10 cellular contexts compared by ENCODE assay signal in genomic region chr18:58241877-58242276, GRCh38.
DNase-seq lines count a peak whose midpoint lies in the region; ATAC-seq, FAIRE-seq and TF ChIP-seq lines count a peak whose summit lies in the region.
"Had no signal": no experiment of that assay in that cellular context is flagged by ENCODE, and none has a peak within 500 bp of the region (broad histone marks: within the 10 kb centered on the region; RNA-seq: fewer than 3 reads in every experiment).

No MANE protein-coding gene starts in this region.

- H3K27ac ChIP-seq in keratinocyte (ENCODE audit: control insufficient read depth, insufficient read depth, low read length), result peak overlapping the region; percentile 58
- H3K27ac ChIP-seq: HL-60, SJSA1 had no signal

- no peaks in the 10 kb centered on the region for H3K27me3 ChIP-seq in keratinocyte (ENCODE audit: control insufficient read depth, extremely low read depth, insufficient read depth, low read length)
- H3K27me3 ChIP-seq: SJSA1 had no signal

- no peak for TF ChIP-seq POLR2A in GM12891 (IDR thresholded peaks at IDR 0.05; ENCODE audit: low read depth, low read length)

- H3K27me3 Mint-ChIP-seq in activated T-cell treated with anti-CD3 and anti-CD28 coated beads, Interleukin-2, amount 50 U/mL, for 4 hours (ENCODE audit: low read depth), result no peaks in the 10 kb centered on the region

- H3K4me3 ChIP-seq in keratinocyte (ENCODE audit: control insufficient read depth in 2 of 3, extremely low read depth in 1 of 3, insufficient read depth in 2 of 3, low read depth in 1 of 3, low read length in 3 of 3), result no peak overlapping the region
- H3K4me3 ChIP-seq: SJSA1 had no signal

- TF ChIP-seq CTCF in keratinocyte (optimal IDR thresholded peaks at IDR 0.05 in 1 of 3, IDR thresholded peaks at IDR 0.05 in 1 of 3, conservative IDR thresholded peaks at IDR 0.05 in 1 of 3; ENCODE audit: extremely low read depth in 1 of 3, insufficient read depth in 2 of 3, low read length in 3 of 3), result no peak

- dilution Hi-C loops in keratinocyte (cut with MboI; ENCODE audit: extremely low pct_ligation_motif_present, low sequenced_read_pairs), result no loop called here

- ATAC-seq in GM19455 (IDR thresholded peaks at IDR 0.05; ENCODE audit: unreplicated experiment), result no peak
- no peak for ATAC-seq in activated T-cell treated with anti-CD3 and anti-CD28 coated beads, Interleukin-2, amount 50 U/mL, for 4 hours

- peaks cover 87% of the 10 kb centered on the region for H3K79me2 ChIP-seq in keratinocyte (ENCODE audit: control insufficient read depth, insufficient read depth, low read length)

- H3K4me3 Mint-ChIP-seq in activated T-cell treated with anti-CD3 and anti-CD28 coated beads, Interleukin-2, amount 50 U/mL, for 4 hours, result no peak overlapping the region

- no peaks in the 10 kb centered on the region for H3K9me3 ChIP-seq in keratinocyte (ENCODE audit: control insufficient read depth, low read depth, low read length)
- H3K9me3 ChIP-seq: SJSA1 had no signal

- H3K36me3 Mint-ChIP-seq in activated T-cell treated with anti-CD3 and anti-CD28 coated beads, Interleukin-2, amount 50 U/mL, for 4 hours (ENCODE audit: insufficient read depth), result no peaks in the 10 kb centered on the region

- no peaks in the 10 kb centered on the region for H3K4me1 Mint-ChIP-seq in activated T-cell treated with anti-CD3 and anti-CD28 coated beads, Interleukin-2, amount 50 U/mL, for 4 hours (ENCODE audit: low read depth)

- peaks cover 16% of the 10 kb centered on the region for H3K9me1 ChIP-seq in keratinocyte (ENCODE audit: control insufficient read depth, extremely low read depth, insufficient read depth, low read length)

- H3K36me3 ChIP-seq in keratinocyte (ENCODE audit: control insufficient read depth in 2 of 2, extremely low read depth in 1 of 2, insufficient read depth in 2 of 2, low read length in 2 of 2), result peaks cover 3 to 22% of the 10 kb centered on the region in 2 experiments

- no peak overlapping the region for H3K4me2 ChIP-seq in keratinocyte (ENCODE audit: control insufficient read depth, extremely low read depth, insufficient read depth, low read depth, low read length)

- peaks cover 34% of the 10 kb centered on the region for H4K20me1 ChIP-seq in keratinocyte (ENCODE audit: control insufficient read depth, extremely low read depth, insufficient read depth, low read length)

- no peak overlapping the region for H3K9ac ChIP-seq in keratinocyte (ENCODE audit: control insufficient read depth, extremely low read depth, insufficient read depth, low read length)

- H2AFZ ChIP-seq in keratinocyte (ENCODE audit: control insufficient read depth, low read length), result no peak overlapping the region

- no peaks in the 10 kb centered on the region for H3K9me3 Mint-ChIP-seq in activated T-cell treated with anti-CD3 and anti-CD28 coated beads, Interleukin-2, amount 50 U/mL, for 4 hours

- H3K4me1 ChIP-seq in keratinocyte (ENCODE audit: control insufficient read depth, extremely low read depth, insufficient read depth, low read length), result peaks cover 20% of the 10 kb centered on the region

- peak; percentile 85 for FAIRE-seq in keratinocyte (lab: Jason Lieb, UNC)
- no peak for FAIRE-seq in GM12891 (lab: Jason Lieb, UNC)

- DNase-seq in Ammon's horn (ENCODE audit: low spot score), result peak; percentile 51
- DNase-seq in NCI-H1092 (lab: John Stamatoyannopoulos, UW), result peak; percentile 66
- DNase-seq in amniotic epithelial cell (ENCODE audit: low read depth), result peak; percentile 70
- DNase-seq in keratinocyte (ENCODE audit: low read depth, low spot score), result no peak
- DNase-seq in LoVo (ENCODE audit: low spot score), result no peak
- DNase-seq in activated T-cell treated with anti-CD3 and anti-CD28 coated beads, Interleukin-2, amount 50 U/mL, for 4 hours, result no peak
- no peak for DNase-seq in GM12891 (ENCODE audit: insufficient read length, low spot score)

TF ChIP-seq in GM12891, 5 proteins besides CTCF, POLR2A, EP300 and RAD21:
- TF ChIP-seq SPI1 (IDR thresholded peaks at IDR 0.05; ENCODE audit: low read depth, low read length), result no peak
- no peak for TF ChIP-seq POU2F2 (IDR thresholded peaks at IDR 0.05; ENCODE audit: low read depth, low read length)
- TF ChIP-seq TAF1 (IDR thresholded peaks at IDR 0.05; ENCODE audit: low read depth, low read length), result no peak
- TF ChIP-seq PAX5 (IDR thresholded peaks at IDR 0.05; ENCODE audit: insufficient read depth, low read length, severe bottlenecking), result no peak
- no peak for TF ChIP-seq POLR2AphosphoS5 (IDR thresholded peaks at IDR 0.05; ENCODE audit: low read depth, low read length)

Comparison
In these comparisons a context has a peak if more than half of its experiments do, and no peak if none do; other contexts are left out.
1. DNase-seq: peak in Ammon's horn (single experiment), NCI-H1092 (single experiment) and amniotic epithelial cell (single experiment); none in keratinocyte (single experiment), LoVo (single experiment), activated T-cell treated with anti-CD3 and anti-CD28 coated beads, Interleukin-2, amount 50 U/mL, for 4 hours (single experiment) and GM12891 (single experiment).